12 cellular contexts compared by ENCODE assay signal in the genomic region with DNA sequence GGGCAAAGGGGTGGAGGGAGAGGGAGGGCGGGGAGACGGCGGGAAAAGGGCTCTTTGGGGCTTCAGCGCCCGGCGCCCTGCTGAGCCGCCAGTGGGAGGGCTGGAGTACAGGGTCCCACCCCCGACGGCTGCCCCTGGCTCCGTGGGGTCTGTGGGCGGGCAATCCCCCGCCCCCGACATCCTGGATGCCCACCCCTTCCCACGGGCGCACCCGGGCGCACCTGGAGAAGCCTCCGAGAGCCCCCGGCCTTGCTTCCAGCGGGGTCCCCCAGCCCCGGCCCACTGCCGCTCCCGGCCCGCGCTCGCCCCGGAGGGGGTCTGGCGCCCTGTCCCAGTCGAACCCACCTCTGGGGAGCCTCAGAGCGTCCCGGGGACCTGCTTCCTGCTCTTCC. TPM values are rescaled to one million over a fixed set of nuclear protein-coding genes. Genes with fewer than 3 reads are reported as not detected.
DNase-seq lines count a peak whose midpoint lies in the region; ATAC-seq and TF ChIP-seq lines count a peak whose summit lies in the region.
"Had no signal": no experiment of that assay in that cellular context is flagged by ENCODE, and none has a peak within 500 bp of the region (broad histone marks: within the 10 kb centered on the region; RNA-seq: fewer than 3 reads in every experiment).

No MANE protein-coding gene starts in this region.

- no peaks in the 10 kb centered on the region for H3K9me3 Mint-ChIP-seq in activated CD4-positive, alpha-beta T cell treated with anti-CD3 and anti-CD28 coated beads, Interleukin-2, amount 10 ng/mL, durations not matched to agents 24 days and 14 days
- no peaks in the 10 kb centered on the region for H3K9me3 Mint-ChIP-seq in activated T-cell treated with anti-CD3 and anti-CD28 coated beads, Interleukin-2, amount 50 U/mL, for 4 hours
- H3K9me3 Mint-ChIP-seq: neural crest cell; T-helper 1 cell treated with Interleukin-12 subunit alpha and Interleukin-12 subunit beta and Interleukin-4 antibody, amounts not matched to agents 30 μg/mL and 1 μg/mL, for 36 hours had no signal

- peaks cover 26% of the 10 kb centered on the region for H3K4me1 Mint-ChIP-seq in activated CD4-positive, alpha-beta T cell treated with anti-CD3 and anti-CD28 coated beads, Interleukin-2, amount 10 ng/mL, durations not matched to agents 24 days and 14 days
- H3K4me1 Mint-ChIP-seq in activated T-cell treated with anti-CD3 and anti-CD28 coated beads, Interleukin-2, amount 50 U/mL, for 4 hours (ENCODE audit: low read depth), result peaks cover 16% of the 10 kb centered on the region

- TF ChIP-seq POLR2A in Peyer's patch (IDR thresholded peaks at IDR 0.05), result no peak

- H3K36me3 ChIP-seq in Peyer's patch, result peaks cover 0 to 4% (median 0%) of the 10 kb centered on the region in 3 donors
- H3K36me3 ChIP-seq in smooth muscle cell (ENCODE audit: low read depth), result no peaks in the 10 kb centered on the region

- peak overlapping the region in 3 of 4 donors; percentile 29 to 63 (median 55) for H3K4me3 ChIP-seq in Peyer's patch
- peak overlapping the region; percentile 9 for H3K4me3 ChIP-seq in fibroblast of the aortic adventitia (ENCODE audit: low read depth, low read length)
- peak overlapping the region; percentile 55 for H3K4me3 ChIP-seq in smooth muscle cell

- no peak overlapping the region for H3K27ac Mint-ChIP-seq in activated CD4-positive, alpha-beta T cell treated with anti-CD3 and anti-CD28 coated beads, Interleukin-2, amount 10 ng/mL, durations not matched to agents 24 days and 14 days
- H3K27ac Mint-ChIP-seq: T-helper 1 cell treated with Interleukin-12 subunit alpha and Interleukin-12 subunit beta and Interleukin-4 antibody, amounts not matched to agents 30 μg/mL and 1 μg/mL, for 36 hours had no signal

- H2AFZ ChIP-seq in smooth muscle cell (ENCODE audit: low read depth), result no peak overlapping the region

- peak overlapping the region; percentile 91 for H3K4me2 ChIP-seq in smooth muscle cell

- no peak overlapping the region for H3K4me3 Mint-ChIP-seq in activated CD4-positive, alpha-beta T cell treated with anti-CD3 and anti-CD28 coated beads, Interleukin-2, amount 10 ng/mL, durations not matched to agents 24 days and 14 days
- no peak overlapping the region for H3K4me3 Mint-ChIP-seq in activated T-cell treated with anti-CD3 and anti-CD28 coated beads, Interleukin-2, amount 50 U/mL, for 4 hours

- H3K36me3 Mint-ChIP-seq in activated CD4-positive, alpha-beta T cell treated with anti-CD3 and anti-CD28 coated beads, Interleukin-2, amount 10 ng/mL, durations not matched to agents 24 days and 14 days (ENCODE audit: low read depth), result peaks cover 1% of the 10 kb centered on the region
- H3K36me3 Mint-ChIP-seq in activated T-cell treated with anti-CD3 and anti-CD28 coated beads, Interleukin-2, amount 50 U/mL, for 4 hours (ENCODE audit: insufficient read depth), result no peaks in the 10 kb centered on the region

- peaks cover 0 to 32% of the 10 kb centered on the region in 2 donors for H3K27me3 ChIP-seq in Peyer's patch
- H3K27me3 ChIP-seq in smooth muscle cell (ENCODE audit: low read depth), result peaks cover 34% of the 10 kb centered on the region

- peaks cover 0 to 56% (median 24%) of the 10 kb centered on the region in 4 donors for H3K4me1 ChIP-seq in Peyer's patch
- peaks cover 19% of the 10 kb centered on the region for H3K4me1 ChIP-seq in smooth muscle cell (ENCODE audit: low read depth)

- whole genome bisulfite sequencing in smooth muscle cell (ENCODE audit: low lambda C conversion rate), result 0% methylated on average over 3 of the region's 31 CpGs

- H3K9me3 ChIP-seq in Peyer's patch (no peaks in the 10 kb centered on the region), smooth muscle cell (replicated peaks; ENCODE audit: low read depth) (no peaks in the 10 kb centered on the region)

- H3K79me2 ChIP-seq in smooth muscle cell (ENCODE audit: low read depth), result no peaks in the 10 kb centered on the region

- no peak overlapping the region for H3K9ac ChIP-seq in smooth muscle cell (ENCODE audit: low read depth)

- H3K27me3 Mint-ChIP-seq in activated CD4-positive, alpha-beta T cell treated with anti-CD3 and anti-CD28 coated beads, Interleukin-2, amount 10 ng/mL, durations not matched to agents 24 days and 14 days, result peaks cover 55% of the 10 kb centered on the region
- H3K27me3 Mint-ChIP-seq in activated T-cell treated with anti-CD3 and anti-CD28 coated beads, Interleukin-2, amount 50 U/mL, for 4 hours (ENCODE audit: low read depth), result peaks cover 51% of the 10 kb centered on the region

- intact Hi-C loops in activated CD4-positive, alpha-beta T cell treated with anti-CD3 and anti-CD28 coated beads, Interleukin-2, amount 10 ng/mL, durations not matched to agents 24 days and 14 days (cut with micrococcal nuclease), result no loop called here

- DNase-seq in NCI-H82 (lab: John Stamatoyannopoulos, UW), result peak; percentile 35
- DNase-seq in NCI-H82 treated with DMSO at 0.1 percent for 48 hours (lab: John Stamatoyannopoulos, UW; ENCODE audit: unreplicated experiment), result no peak
- no peak for DNase-seq in Peyer's patch
- DNase-seq in fibroblast of the aortic adventitia (ENCODE audit: low read depth), result no peak
- DNase-seq in smooth muscle cell (lab: John Stamatoyannopoulos, UW; ENCODE audit: unreplicated experiment), result no peak
- no peak for DNase-seq in activated CD4-positive, alpha-beta T cell treated with anti-CD3 and anti-CD28 coated beads, Interleukin-2, amount 10 ng/mL, durations not matched to agents 24 days and 14 days
- DNase-seq in activated T-cell treated with anti-CD3 and anti-CD28 coated beads, Interleukin-2, amount 50 U/mL, for 4 hours, result no peak
- DNase-seq: activated CD8-positive, alpha-beta memory T cell treated with anti-CD3 and anti-CD28 coated beads, Interleukin-2, amount 50 U/mL, for 4 hours had no signal

- TF ChIP-seq CTCF in Peyer's patch (IDR thresholded peaks at IDR 0.05), result no peak
- TF ChIP-seq CTCF in fibroblast of the aortic adventitia (IDR thresholded peaks at IDR 0.05; ENCODE audit: insufficient read depth, low read length), result no peak
- no peak for TF ChIP-seq CTCF in smooth muscle cell (IDR thresholded peaks at IDR 0.05; ENCODE audit: borderline replicate concordance, insufficient read depth, poor library complexity, severe bottlenecking)

- peaks cover 31% of the 10 kb centered on the region for H4K20me1 ChIP-seq in smooth muscle cell (ENCODE audit: low read depth)

- H3K27ac ChIP-seq in Peyer's patch (peak overlapping the region in 1 of 4 donors; percentile 17), smooth muscle cell (ENCODE audit: low read depth) (no peak overlapping the region)

- ATAC-seq in HG02884 (IDR thresholded peaks at IDR 0.05; ENCODE audit: unreplicated experiment), result no peak
- no peak for ATAC-seq in activated T-cell treated with anti-CD3 and anti-CD28 coated beads, Interleukin-2, amount 50 U/mL, for 4 hours

- H3F3A ChIP-seq in smooth muscle cell (ENCODE audit: low read depth), result no peaks in the 10 kb centered on the region

RNA-seq across cellular contexts. Expression of a gene that starts 0.4 kb away (rescaled TPM):
- total RNA-seq in Peyer's patch (10 to 100 TPM; 11.5 to 16.5 (median 13.0) TPM), fibroblast of the aortic adventitia (ENCODE audit: low replicate concordance) (not detected in 2 replicates), smooth muscle cell (4.7 and 5.6 TPM in 2 replicates)
- polyA plus RNA-seq in smooth muscle cell, result 11.1 and 20.0 TPM in 2 replicates
- 0.80 and 0.84 TPM in 2 replicates for total RNA-seq in activated CD4-positive, alpha-beta T cell treated with anti-CD3 and anti-CD28 coated beads, Interleukin-2, amount 10 ng/mL, durations not matched to agents 24 days and 14 days
- total RNA-seq in activated T-cell treated with anti-CD3 and anti-CD28 coated beads, Interleukin-2, amount 50 U/mL, for 4 hours, result under 1 TPM; 0.13 to 0.52 (median 0.25) TPM
- total RNA-seq: ureter had no signal

RNA-seq across cellular contexts. Expression of a gene that starts 9.7 kb away (rescaled TPM):
- total RNA-seq in Peyer's patch, result 100 to 1,000 TPM in 3 of 4 donors, 10 to 100 TPM in 1; 22.3 to 340 (median 205) TPM
- 52.2 and 96.0 TPM in 2 replicates for total RNA-seq in fibroblast of the aortic adventitia (ENCODE audit: low replicate concordance)
- total RNA-seq in smooth muscle cell, result 403 and 490 TPM in 2 replicates
- polyA plus RNA-seq in smooth muscle cell, result 667 and 755 TPM in 2 replicates
- total RNA-seq in activated CD4-positive, alpha-beta T cell treated with anti-CD3 and anti-CD28 coated beads, Interleukin-2, amount 10 ng/mL, durations not matched to agents 24 days and 14 days, result 5.4 and 7.1 TPM in 2 replicates
- 1 to 10 TPM; 2.1 to 3.0 (median 2.9) TPM for total RNA-seq in activated T-cell treated with anti-CD3 and anti-CD28 coated beads, Interleukin-2, amount 50 U/mL, for 4 hours

RNA-seq across cellular contexts. Expression of a gene that starts 43.9 kb away (rescaled TPM):
- total RNA-seq in Peyer's patch, result 100 to 1,000 TPM; 104 to 270 (median 200) TPM
- total RNA-seq in fibroblast of the aortic adventitia (ENCODE audit: low replicate concordance), result 27.1 and 37.7 TPM in 2 replicates
- 32.2 and 42.1 TPM in 2 replicates for total RNA-seq in smooth muscle cell
- 30.7 and 52.0 TPM in 2 replicates for polyA plus RNA-seq in smooth muscle cell
- 87.4 and 94.7 TPM in 2 replicates for total RNA-seq in activated CD4-positive, alpha-beta T cell treated with anti-CD3 and anti-CD28 coated beads, Interleukin-2, amount 10 ng/mL, durations not matched to agents 24 days and 14 days
- 100 to 1,000 TPM; 112 to 122 (median 118) TPM for total RNA-seq in activated T-cell treated with anti-CD3 and anti-CD28 coated beads, Interleukin-2, amount 50 U/mL, for 4 hours
